In the genomic region with DNA sequence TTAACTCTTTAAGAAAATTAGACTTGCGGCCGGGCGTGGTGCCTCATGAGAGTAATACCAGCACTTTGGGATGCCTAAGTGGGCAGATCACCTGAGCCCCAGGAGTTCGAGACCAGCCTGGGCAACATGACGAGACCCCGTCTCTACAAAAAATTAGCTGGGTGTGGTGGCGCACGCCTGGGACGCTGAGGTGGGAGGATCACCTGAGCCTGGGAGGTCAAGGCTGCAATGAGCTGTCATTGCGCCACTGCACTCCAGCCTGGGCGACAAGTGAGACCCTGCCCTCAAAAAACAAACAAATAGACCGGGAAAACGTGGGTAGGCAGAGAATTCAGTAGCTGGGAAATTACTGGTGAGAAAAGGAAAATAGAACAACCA, we compare ENCODE assay signal across 8 cellular contexts. TPM values are rescaled to one million over a fixed set of nuclear protein-coding genes. Genes with fewer than 3 reads are reported as not detected.
DNase-seq lines count a peak whose midpoint lies in the region; ATAC-seq and TF ChIP-seq lines count a peak whose summit lies in the region.

No MANE protein-coding gene starts in this region.

- H3K4me3 Mint-ChIP-seq in Caco-2 (ENCODE audit: unreplicated experiment) = peak overlapping the region; percentile 95

- H3K4me3 ChIP-seq in Caco-2 (ENCODE audit: low read depth, low read length) (peak overlapping the region; percentile 86), RWPE2 (ENCODE audit: severe bottlenecking) (peak overlapping the region; percentile 65), esophagus (ENCODE audit: low read depth in 1 of 2, low read length in 2 of 2) (peak overlapping the region; percentile 83 to 98), prostate gland (peak overlapping the region; percentile 74 to 79)

- H3K36me3 ChIP-seq in Caco-2 (ENCODE audit: control insufficient read depth, insufficient read depth, low read length) (no peaks in the 10 kb centered on the region; the same call in 1 of the 2 replicates), RWPE2 (ENCODE audit: low read depth) (peaks cover 40% of the 10 kb centered on the region), esophagus (ENCODE audit: control insufficient read depth in 2 of 2, insufficient read depth in 2 of 2, low read length in 1 of 2) (peaks cover 0 to 3% of the 10 kb centered on the region in 2 donors), prostate gland (no peaks in the 10 kb centered on the region)

- peak overlapping the region; percentile 99 for H3K27ac Mint-ChIP-seq in Caco-2 (ENCODE audit: unreplicated experiment)

- H3K27me3 ChIP-seq in Caco-2 (replicated peaks; ENCODE audit: control insufficient read depth, insufficient read depth, low read length) (no peaks in the 10 kb centered on the region), RWPE2 (ENCODE audit: insufficient read depth, poor library complexity, severe bottlenecking) (no peaks in the 10 kb centered on the region), esophagus (ENCODE audit: control insufficient read depth in 1 of 2, insufficient read depth in 2 of 2, low read length in 2 of 2) (no peaks in the 10 kb centered on the region), prostate gland (replicated peaks; ENCODE audit: insufficient read depth) (no peaks in the 10 kb centered on the region)

- peak overlapping the region; percentile 13 for H3K27ac ChIP-seq in RWPE2 (ENCODE audit: poor library complexity, severe bottlenecking)
- peak overlapping the region in 1 of 2 donors; percentile 77 for H3K27ac ChIP-seq in esophagus (ENCODE audit: low read depth in 2 of 2, low read length in 1 of 2)
- H3K27ac ChIP-seq in prostate gland = peak overlapping the region; percentile 37 to 59

- no peak for ATAC-seq in RWPE2 (ENCODE audit: low read depth)
- ATAC-seq in GM21737 (IDR thresholded peaks at IDR 0.05; ENCODE audit: unreplicated experiment) = no peak
- ATAC-seq in GM18858 (IDR thresholded peaks at IDR 0.05; ENCODE audit: unreplicated experiment) = no peak

- H3K9me3 ChIP-seq in Caco-2 (no peaks in the 10 kb centered on the region), RWPE2 (ENCODE audit: severe bottlenecking) (no peaks in the 10 kb centered on the region), esophagus (ENCODE audit: control insufficient read depth in 2 of 2, insufficient read depth in 1 of 2, low read depth in 1 of 2, low read length in 1 of 2) (no peaks in the 10 kb centered on the region), prostate gland (no peaks in the 10 kb centered on the region)

- CTCF ChIA-PET in Caco-2 (lab: Charles Lee) = interaction anchor here (1.4 kb wide), 1 partner anchor 146 kb away, joined by 4 read pairs; no protein-coding TSS in a partner anchor

- TF ChIP-seq POLR2A in prostate gland (IDR thresholded peaks at IDR 0.05) = no peak

- no peaks in the 10 kb centered on the region for H3K9me3 Mint-ChIP-seq in Caco-2 (ENCODE audit: unreplicated experiment)

- H3K4me1 ChIP-seq in Caco-2 (0 out of 2 replicates have a peak, but pooled peaks cover 7% of the 10 kb centered on the region), RWPE2 (ENCODE audit: insufficient read depth, poor library complexity, severe bottlenecking) (peaks cover 19% of the 10 kb centered on the region), esophagus (ENCODE audit: control insufficient read depth in 2 of 2, insufficient read depth in 2 of 2, low read length in 1 of 2) (peaks cover 2 to 4% of the 10 kb centered on the region in 2 donors), prostate gland (replicated peaks) (peaks cover 3% of the 10 kb centered on the region)

- peaks cover 38% of the 10 kb centered on the region for H3K36me3 Mint-ChIP-seq in Caco-2 (ENCODE audit: insufficient read depth, unreplicated experiment)

- BruUV-seq in Caco-2 (replicated peaks; lab: Mats Ljungman, UMichigan) = no TSS peak

- TF ChIP-seq CTCF in Caco-2 (IDR thresholded peaks at IDR 0.05; ENCODE audit: insufficient read depth in 1 of 2, low read depth in 1 of 2, low read length in 1 of 2, severe bottlenecking in 1 of 2, unreplicated experiment in 1 of 2) = no peak
- no peak for TF ChIP-seq CTCF in RWPE2 (IDR thresholded peaks at IDR 0.05; ENCODE audit: poor library complexity, severe bottlenecking)
- TF ChIP-seq CTCF in prostate gland (IDR thresholded peaks at IDR 0.05) = no peak

- peak in 1 of 2 experiments; percentile 19 for DNase-seq in Caco-2
- DNase-seq in RWPE2 (ENCODE audit: low spot score) = no peak
- no peak for DNase-seq in prostate gland (ENCODE audit: low spot score)
- no peak for DNase-seq in medulla oblongata (ENCODE audit: extremely low spot score)
- no peak for DNase-seq in AML-193 (lab: John Stamatoyannopoulos, UW)

- WGBS in esophagus, 2 donors = 8 to 12% methylated on average over 13 of the region's 13 CpGs
- WGBS in prostate gland = 9% methylated on average over 13 of the region's 13 CpGs

- H3K4me1 Mint-ChIP-seq in Caco-2 (ENCODE audit: low read depth, unreplicated experiment) = no peaks in the 10 kb centered on the region

- intact Hi-C loops in Caco-2 (cut with micrococcal nuclease; ENCODE audit: unreplicated experiment) (loop anchor here (2.0 kb wide), 1 partner anchor 42 kb away; no protein-coding TSS in a partner anchor), prostate gland (cut with DNase I) (no loop called here)

- POLR2A ChIA-PET in Caco-2 (lab: Charles Lee) = no interaction called here

- no peaks in the 10 kb centered on the region for H3K27me3 Mint-ChIP-seq in Caco-2 (ENCODE audit: insufficient read depth, unreplicated experiment)

RNA-seq across cellular contexts. Expression of gene UMPS, which starts 0.7 kb away (rescaled TPM):
- 59.3 and 62.9 TPM in 2 replicates for total RNA-seq in Caco-2 (2022)
- polyA plus RNA-seq in esophagus = 10 to 100 TPM in 1 of 2 donors, 1 to 10 TPM in 1; 9.9 to 26.1 TPM
- 10 to 100 TPM; 22.2 to 23.5 TPM for total RNA-seq in prostate gland
